In the genomic region with DNA sequence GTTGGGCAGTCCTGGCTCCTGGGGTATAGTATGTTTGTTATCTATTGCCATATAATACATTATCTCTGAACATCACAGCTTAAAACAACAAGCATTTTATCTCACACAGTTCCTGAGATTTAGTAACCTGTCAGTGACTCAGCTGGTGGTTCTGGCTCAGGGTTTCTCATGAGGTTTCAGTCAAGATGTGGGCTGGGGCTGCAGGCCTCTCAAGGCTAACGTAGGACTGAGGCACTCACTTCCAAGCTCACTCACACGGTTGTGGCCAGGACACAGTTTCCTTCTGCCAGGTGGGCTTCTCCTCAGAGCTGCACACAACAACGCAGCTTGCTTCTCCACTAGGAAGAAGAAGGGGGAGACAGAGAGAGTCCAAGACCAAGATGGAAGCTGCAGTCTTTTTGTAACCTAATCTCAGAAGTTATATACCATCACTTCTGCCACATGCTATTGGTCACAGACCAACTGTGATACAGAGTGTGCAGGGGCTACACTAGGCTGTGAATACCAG, we compare ENCODE assay signal across 19 cellular contexts. TPM values are rescaled to one million over a fixed set of nuclear protein-coding genes. Genes with fewer than 3 reads are reported as not detected.
DNase-seq lines count a peak whose midpoint lies in the region; ATAC-seq, FAIRE-seq and TF ChIP-seq lines count a peak whose summit lies in the region.
"Had no signal": no experiment of that assay in that cellular context is flagged by ENCODE, and none has a peak within 500 bp of the region (broad histone marks: within the 10 kb centered on the region; RNA-seq: fewer than 3 reads in every experiment).

No MANE protein-coding gene starts in this region.

- no peaks in the 10 kb centered on the region for H3K9me2 ChIP-seq in GM23248 (ENCODE audit: insufficient read depth)

- H3K4me3 ChIP-seq in AG04450 (ENCODE audit: low read depth, low read length) (no peak overlapping the region), GM23248 (no peak overlapping the region), astrocyte of the spinal cord (ENCODE audit: low read depth, low read length) (no peak overlapping the region)
- H3K4me3 ChIP-seq: neural progenitor cell had no signal

- CTCF ChIA-PET in AG04450 (lab: Charles Lee): interaction anchor here (0.5 to 4.1 kb wide), 2 partner anchors 9 to 162 kb away, joined by 8 to 24 read pairs; no protein-coding TSS in a partner anchor
- CTCF ChIA-PET in CD4-positive, alpha-beta T cell (lab: Charles Lee): interaction anchor here (2.2 kb wide), 1 partner anchor 9 kb away, joined by 8 read pairs; no protein-coding TSS in a partner anchor

- H3K9me3 ChIP-seq in AG04450 (ENCODE audit: control insufficient read depth, insufficient read depth, low read length): no peaks in the 10 kb centered on the region
- no peaks in the 10 kb centered on the region for H3K9me3 ChIP-seq in GM23248 (ENCODE audit: low read depth)
- H3K9me3 ChIP-seq in CD4-positive, alpha-beta T cell (ENCODE audit: control insufficient read depth, low read length): no peaks in the 10 kb centered on the region

- WGBS in GM23248 (ENCODE audit: low coverage in 1 of 2, low lambda C conversion rate in 2 of 2, missing lambda C conversion rate in 2 of 2), 2 experiments: 48 to 67% methylated on average over 3 of the region's 3 CpGs

- no peak overlapping the region for H2AFZ ChIP-seq in GM23248
- H2AFZ ChIP-seq: neural progenitor cell had no signal

- POLR2A ChIA-PET in AG04450 (lab: Yijun Ruan, JAX): interaction anchor here (1.2 kb wide), 2 partner anchors 9 to 18 kb away, joined by 4 to 6 read pairs; no protein-coding TSS in a partner anchor
- POLR2A ChIA-PET in CD4-positive, alpha-beta T cell (lab: Charles Lee): interaction anchor here (1.0 kb wide), 1 partner anchor 9 kb away, joined by 6 read pairs; no protein-coding TSS in a partner anchor

- no peak for FAIRE-seq in frontal cortex (lab: Jason Lieb, UNC)
- FAIRE-seq: GM18507 had no signal

- H3K4me2 ChIP-seq in GM23248 (ENCODE audit: unreplicated experiment): no peak overlapping the region
- H3K4me2 ChIP-seq: neural progenitor cell had no signal

- no peaks in the 10 kb centered on the region for H3K4me1 ChIP-seq in GM23248 (ENCODE audit: insufficient read depth)
- H3K4me1 ChIP-seq: neural progenitor cell had no signal

- intact Hi-C loops in CD4-positive, alpha-beta T cell (cut with DNase I, micrococcal nuclease): no loop called here

- no peak overlapping the region for H3K4me3 Mint-ChIP-seq in CD4-positive, alpha-beta T cell
- H3K4me3 Mint-ChIP-seq: activated CD4-positive, alpha-beta T cell treated with anti-CD3 and anti-CD28 coated beads, Interleukin-2, amount 10 ng/mL, durations not matched to agents 7 days and 5 days; activated naive CD4-positive, alpha-beta T cell treated with anti-CD3 and anti-CD28 coated beads, Interleukin-2, amount 50 U/mL, for 24 hours; brain; neural progenitor cell had no signal

- H3K27me3 ChIP-seq in AG04450 (ENCODE audit: control insufficient read depth, insufficient read depth, low read length): peaks cover 9% of the 10 kb centered on the region
- peaks cover 24% of the 10 kb centered on the region; the same call in 1 of the 2 replicates for H3K27me3 ChIP-seq in GM23248 (replicated peaks; ENCODE audit: insufficient read depth)
- peaks cover 5% of the 10 kb centered on the region for H3K27me3 ChIP-seq in CD4-positive, alpha-beta T cell (ENCODE audit: control insufficient read depth, insufficient read depth, low read length)
- H3K27me3 ChIP-seq: neural progenitor cell had no signal

- ATAC-seq in GM21825 (IDR thresholded peaks at IDR 0.05; ENCODE audit: unreplicated experiment) (no peak), esophagus mucosa (no peak)
- ATAC-seq in CD4-positive, alpha-beta T cell (ENCODE audit: poor library complexity): no peak
- ATAC-seq: left lobe of liver had no signal

- H3K36me3 Mint-ChIP-seq in CD4-positive, alpha-beta T cell (ENCODE audit: low read depth): no peaks in the 10 kb centered on the region
- H3K36me3 Mint-ChIP-seq: activated naive CD4-positive, alpha-beta T cell treated with anti-CD3 and anti-CD28 coated beads, Interleukin-2, amount 50 U/mL, for 24 hours; brain; neural progenitor cell had no signal

- no peaks in the 10 kb centered on the region for H3F3A ChIP-seq in GM23248 (ENCODE audit: insufficient read depth)

- DNase-seq in AG04450 (ENCODE audit: low read depth, low spot score): no peak
- DNase-seq in GM23248: peak; percentile 23
- peak; percentile 71 for DNase-seq in astrocyte of the spinal cord (ENCODE audit: low read depth, low spot score)
- peak; percentile 27 for DNase-seq in kidney glomerular epithelial cell (lab: John Stamatoyannopoulos, UW)
- DNase-seq in CD4-positive, alpha-beta T cell: no peak
- DNase-seq in frontal cortex (ENCODE audit: low spot score in 2 of 2): no peak
- DNase-seq: activated CD4-positive, alpha-beta T cell treated with anti-CD3 and anti-CD28 coated beads, Interleukin-2, amount 10 ng/mL, durations not matched to agents 7 days and 5 days; Karpas-422; NCI-H1092 treated with DMSO at 0.1 percent for 48 hours; NCI-H526; SHP77 had no signal

- H3K27me3 Mint-ChIP-seq in CD4-positive, alpha-beta T cell: peaks cover 13% of the 10 kb centered on the region

- H3K9ac ChIP-seq in GM23248: no peak overlapping the region
- H3K9ac ChIP-seq: neural progenitor cell had no signal

- in situ Hi-C loops in GM23248 (cut with MboI): no loop called here
- in situ Hi-C loops in astrocyte of the spinal cord (cut with HindIII; ENCODE audit: low sequenced_read_pairs): no loop called here

- H3K27ac ChIP-seq in AG04450 (ENCODE audit: low read depth, low read length): peak overlapping the region; percentile 11
- H3K27ac ChIP-seq in GM23248: no peak overlapping the region
- no peak overlapping the region for H3K27ac ChIP-seq in CD4-positive, alpha-beta T cell (ENCODE audit: low read depth, low read length)
- H3K27ac ChIP-seq: epithelial cell of prostate, neural progenitor cell had no signal

- H3K36me3 ChIP-seq in GM23248 (ENCODE audit: low read depth): no peaks in the 10 kb centered on the region
- H3K36me3 ChIP-seq: neural progenitor cell had no signal

- no peak for TF ChIP-seq CTCF in AG04450 (IDR thresholded peaks at IDR 0.05; ENCODE audit: low read depth, low read length)
- TF ChIP-seq CTCF in astrocyte of the spinal cord (IDR thresholded peaks at IDR 0.05; ENCODE audit: low read depth, low read length): no peak
- TF ChIP-seq CTCF in CD4-positive, alpha-beta T cell (IDR thresholded peaks at IDR 0.05): no peak

- no peaks in the 10 kb centered on the region for H3K9me3 Mint-ChIP-seq in CD4-positive, alpha-beta T cell
- H3K9me3 Mint-ChIP-seq: activated CD4-positive, alpha-beta T cell treated with anti-CD3 and anti-CD28 coated beads, Interleukin-2, amount 10 ng/mL, durations not matched to agents 7 days and 5 days; activated naive CD4-positive, alpha-beta T cell treated with anti-CD3 and anti-CD28 coated beads, Interleukin-2, amount 50 U/mL, for 24 hours; brain had no signal

- H4K20me1 ChIP-seq in GM23248 (ENCODE audit: insufficient read depth): no peaks in the 10 kb centered on the region

- H3K27ac Mint-ChIP-seq in CD4-positive, alpha-beta T cell: no peak overlapping the region
- H3K27ac Mint-ChIP-seq: activated CD4-positive, alpha-beta T cell treated with anti-CD3 and anti-CD28 coated beads, Interleukin-2, amount 10 ng/mL, durations not matched to agents 7 days and 5 days; activated naive CD4-positive, alpha-beta T cell treated with anti-CD3 and anti-CD28 coated beads, Interleukin-2, amount 50 U/mL, for 24 hours; brain had no signal

- H3K4me1 Mint-ChIP-seq in CD4-positive, alpha-beta T cell (ENCODE audit: low read depth): no peaks in the 10 kb centered on the region
- H3K4me1 Mint-ChIP-seq: activated naive CD4-positive, alpha-beta T cell treated with anti-CD3 and anti-CD28 coated beads, Interleukin-2, amount 50 U/mL, for 24 hours; brain; neural progenitor cell had no signal

- H3K79me2 ChIP-seq in GM23248 (ENCODE audit: insufficient read depth): no peaks in the 10 kb centered on the region

RNA-seq across cellular contexts. Expression of a gene that starts 10.3 kb away (rescaled TPM):
- polyA plus RNA-seq in AG04450 (2011; rRNA removed): 27.9 and 35.2 TPM in 2 replicates
- polyA minus RNA-seq in AG04450 (2011; rRNA and poly(A)+ RNA removed): 126 and 155 TPM in 2 replicates
- total RNA-seq in GM23248 (2014; rRNA removed; shearing (Covaris generic)): 25.2 and 51.6 TPM in 2 replicates
- 4.3 and 4.6 TPM in 2 replicates for polyA plus RNA-seq in GM23248 (2016; fragmentation: Nextera tagmentation; extraction: Ambion mirVana)
- total RNA-seq in CD4-positive, alpha-beta T cell: 10 to 100 TPM; 75.7 to 85.8 TPM
- 43.7 TPM for total RNA-seq in esophagus mucosa
- 121 TPM for total RNA-seq in frontal cortex

Comparison
In these comparisons a context has a peak if more than half of its experiments do, and no peak if none do; other contexts are left out.
1. DNase-seq: peak in GM23248 (single experiment), astrocyte of the spinal cord (single experiment) and kidney glomerular epithelial cell (single experiment); none in AG04450 (single experiment), CD4-positive, alpha-beta T cell (0 of 10) and frontal cortex (0 of 2).